Comparison of ENCODE assay signal across 7 cellular contexts in genomic region chr11:19711911-19712280, GRCh38. TPM values are rescaled to one million over a fixed set of nuclear protein-coding genes. Genes with fewer than 3 reads are reported as not detected.
A peak's percentile ranks its signal among the peaks of the same experiment; 100 is the strongest.
DNase-seq lines count a peak whose midpoint lies in the region; ATAC-seq, FAIRE-seq and TF ChIP-seq lines count a peak whose summit lies in the region.

No MANE protein-coding gene starts in this region.

- H3K9me1 ChIP-seq in IMR-90 (ENCODE audit: insufficient read depth, low read length): peaks cover 8% of the 10 kb centered on the region

- peak overlapping the region; percentile 79 for H3K18ac ChIP-seq in IMR-90 (ENCODE audit: low read depth, low read length)

- H2AK9ac ChIP-seq in IMR-90 (replicated peaks; ENCODE audit: low read depth, low read length, poor library complexity): peak overlapping the region; percentile 79

- TF ChIP-seq RAD21 in IMR-90 (IDR thresholded peaks at IDR 0.05; ENCODE audit: low read length): no peak
- no peak for TF ChIP-seq RAD21 in GM12878 (IDR thresholded peaks at IDR 0.05; ENCODE audit: insufficient read depth, low read depth, low read length)

- RAD21 ChIA-PET in GM12878 (lab: Charles Lee; ENCODE audit: unreplicated experiment): no interaction called here

- H2BK5ac ChIP-seq in IMR-90 (ENCODE audit: low read depth, low read length, poor library complexity, severe bottlenecking): peak overlapping the region; percentile 77

- H3K4me1 ChIP-seq in IMR-90 (ENCODE audit: control insufficient read depth, insufficient read depth, low read length): peaks cover 19% of the 10 kb centered on the region
- peaks cover 13% of the 10 kb centered on the region for H3K4me1 ChIP-seq in GM12878 (ENCODE audit: control insufficient read depth, insufficient read depth, low read length)

- H3K36me3 ChIP-seq in IMR-90 (ENCODE audit: control insufficient read depth, insufficient read depth, low read length) (no peaks in the 10 kb centered on the region), GM12878 (ENCODE audit: control insufficient read depth in 2 of 2, insufficient read depth in 2 of 2, low read length in 1 of 2) (no peaks in the 10 kb centered on the region)

- H4K5ac ChIP-seq in IMR-90 (ENCODE audit: low read depth, low read length): peak overlapping the region; percentile 92

- H3K4me2 ChIP-seq in IMR-90 (ENCODE audit: low read depth, low read length): peak overlapping the region; percentile 70
- peak overlapping the region; percentile 98 for H3K4me2 ChIP-seq in GM12878 (ENCODE audit: control insufficient read depth, insufficient read depth)

- CTCF ChIA-PET in IMR-90 (lab: Yijun Ruan, JAX) (interaction anchor here (1.4 kb wide), 1 partner anchor 118 kb away, joined by 4 read pairs; no protein-coding TSS in a partner anchor), GM12878 (lab: Yijun Ruan, JAX) (interaction anchor here (0.9 to 1.5 kb wide), 3 partner anchors 31 to 192 kb away, joined by 3 to 4 read pairs (median 4); no protein-coding TSS in a partner anchor)

- POLR2A ChIA-PET in IMR-90 (lab: Charles Lee; ENCODE audit: unreplicated experiment): no interaction called here
- POLR2A ChIA-PET in GM12878 (lab: Charles Lee): no interaction called here

- H3K27ac ChIP-seq in IMR-90 (ENCODE audit: insufficient read depth, low read length) (peak overlapping the region; percentile 84), GM12878 (ENCODE audit: control insufficient read depth, insufficient read depth) (no peak overlapping the region), layer of hippocampus (ENCODE audit: low read depth, low read length) (peak overlapping the region; percentile 92)

- peaks cover 20 to 40% of the 10 kb centered on the region in 2 experiments for H3K79me1 ChIP-seq in IMR-90 (ENCODE audit: low read depth in 1 of 2, low read length in 2 of 2)

- peak overlapping the region; percentile 63 for H3K4me3 ChIP-seq in IMR-90 (ENCODE audit: insufficient read depth, low read depth, low read length)
- peak overlapping the region; percentile 66 for H3K4me3 ChIP-seq in GM12878

- ATAC-seq in GM19372 (IDR thresholded peaks at IDR 0.05; ENCODE audit: low read depth, unreplicated experiment): peak; percentile 2
- peak; percentile 3; the same call in 1 of the 2 replicates for ATAC-seq in IMR-90 (ENCODE audit: low read depth)
- peak; percentile 34 for ATAC-seq in GM12878
- no peak for ATAC-seq in HG02623 (IDR thresholded peaks at IDR 0.05; ENCODE audit: unreplicated experiment)
- no peak for ATAC-seq in HG02981 (IDR thresholded peaks at IDR 0.05; ENCODE audit: unreplicated experiment)

- H2AK5ac ChIP-seq in IMR-90 (ENCODE audit: low read depth, low read length): peak overlapping the region; percentile 33; the same call in 1 of the 2 replicates

- TF ChIP-seq EP300 in GM12878 (IDR thresholded peaks at IDR 0.05; ENCODE audit: borderline replicate concordance in 1 of 2, control insufficient read depth in 1 of 2, low read depth in 2 of 2, low read length in 2 of 2): no peak

- BruUV-seq in IMR-90 (replicated peaks; lab: Mats Ljungman, UMichigan): no TSS peak
- BruUV-seq in GM12878 (replicated peaks; lab: Mats Ljungman, UMichigan): no TSS peak

- peak overlapping the region; percentile 73 for H2AFZ ChIP-seq in IMR-90 (replicated peaks; ENCODE audit: low read length, poor library complexity)
- peak overlapping the region; percentile 90 for H2AFZ ChIP-seq in GM12878 (ENCODE audit: control insufficient read depth, low read depth, low read length)

- no peak for FAIRE-seq in GM12878 (lab: Jason Lieb, UNC)

- TF ChIP-seq POLR2A in IMR-90 (IDR thresholded peaks at IDR 0.05; ENCODE audit: low read depth, low read length) (no peak), GM12878 (IDR thresholded peaks at IDR 0.05; ENCODE audit: low read depth, low read length) (no peak)

- no peaks in the 10 kb centered on the region for H3K79me2 ChIP-seq in GM12878 (ENCODE audit: control insufficient read depth, insufficient read depth, low read length)

- H3K23ac ChIP-seq in IMR-90 (ENCODE audit: low read depth, low read length): peak overlapping the region; percentile 90

- peak overlapping the region; percentile 85 to 94 for H4K8ac ChIP-seq in IMR-90 (ENCODE audit: low read depth in 2 of 2, low read length in 2 of 2)

- dilution Hi-C loops in IMR-90 (cut with HindIII; ENCODE audit: low sequenced_read_pairs, unreplicated experiment): no loop called here

- no peaks in the 10 kb centered on the region for H3K27me3 ChIP-seq in IMR-90 (ENCODE audit: control insufficient read depth, insufficient read depth, low read length)
- peaks cover 14 to 40% of the 10 kb centered on the region in 2 experiments for H3K27me3 ChIP-seq in GM12878 (replicated peaks in 1 of 2; ENCODE audit: control insufficient read depth in 2 of 2, insufficient read depth in 2 of 2, low read length in 1 of 2)
- no peaks in the 10 kb centered on the region for H3K27me3 ChIP-seq in layer of hippocampus (ENCODE audit: control insufficient read depth, insufficient read depth, low read length)

- peak overlapping the region; percentile 90 for H3K4ac ChIP-seq in IMR-90 (ENCODE audit: low read depth, low read length)

- in situ Hi-C loops in IMR-90 (cut with MboI; ENCODE audit: low sequenced_read_pairs): no loop called here
- in situ Hi-C loops in GM12878 (cut with MboI): no loop called here

- H4K91ac ChIP-seq in IMR-90 (ENCODE audit: insufficient read depth, low read depth, low read length): peak overlapping the region; percentile 89

- SMC1A ChIA-PET in GM12878 (lab: Charles Lee; ENCODE audit: uncharacterized antibody, unreplicated experiment): interaction anchor here (0.8 kb wide), 1 partner anchor 66 kb away, joined by 3 read pairs; no protein-coding TSS in a partner anchor

- no peak for TF ChIP-seq CTCF in IMR-90 (conservative IDR thresholded peaks at IDR 0.05; ENCODE audit: low read depth, low read length)
- no peak for TF ChIP-seq CTCF in GM12878 (IDR thresholded peaks at IDR 0.05 in 2 of 3, conservative IDR thresholded peaks at IDR 0.05 in 1 of 3; ENCODE audit: control insufficient read depth in 2 of 3, extremely low read depth in 1 of 3, insufficient read depth in 1 of 3, low read depth in 3 of 3, low read length in 3 of 3)

- H2BK120ac ChIP-seq in IMR-90 (ENCODE audit: low read depth, low read length): peak overlapping the region; percentile 90

- H2BK20ac ChIP-seq in IMR-90 (ENCODE audit: low read depth, low read length): peak overlapping the region; percentile 80

- H3K9ac ChIP-seq in IMR-90 (ENCODE audit: low read depth, low read length) (peak overlapping the region; percentile 76), GM12878 (ENCODE audit: control insufficient read depth, insufficient read depth, low read length) (peak overlapping the region; percentile 49)

- H4K20me1 ChIP-seq in IMR-90 (ENCODE audit: insufficient read depth, low read length) (peaks cover 10% of the 10 kb centered on the region; the same call in 1 of the 2 replicates), GM12878 (ENCODE audit: control insufficient read depth, insufficient read depth) (no peaks in the 10 kb centered on the region)

- H2BK15ac ChIP-seq in IMR-90 (ENCODE audit: low read depth, low read length): peak overlapping the region; percentile 69

- no peaks in the 10 kb centered on the region for H3K9me3 ChIP-seq in IMR-90 (ENCODE audit: control insufficient read depth, insufficient read depth, low read length)
- H3K9me3 ChIP-seq in GM12878 (replicated peaks; ENCODE audit: control insufficient read depth, insufficient read depth, low read length): no peaks in the 10 kb centered on the region

- H3K56ac ChIP-seq in IMR-90 (ENCODE audit: extremely low read depth, insufficient read depth, low read length): peak overlapping the region; percentile 55

- intact Hi-C loops in IMR-90 (cut with micrococcal nuclease) (loop anchor here (1.0 to 5.0 kb wide), 3 partner anchors 32 to 148 kb away; no protein-coding TSS in a partner anchor), GM12878 (cut with micrococcal nuclease; ENCODE audit: unreplicated experiment) (no loop called here)

- DNase-seq in IMR-90 (no peak), GM12878 (ENCODE audit: low read depth, low spot score) (no peak)
- peak; percentile 49 for DNase-seq in stimulated activated CD8-positive, alpha-beta memory T cell treated with anti-CD3 and anti-CD28 coated beads, Interleukin-4, amount 100 ng/mL, for 48 hours

- H3K14ac ChIP-seq in IMR-90 (replicated peaks; ENCODE audit: low read depth, low read length): peak overlapping the region; percentile 78

- whole genome bisulfite sequencing in IMR-90 (ENCODE audit: extremely low coverage in 2 of 2, insufficient read length in 1 of 2), 2 experiments: no CpG with 5 or more reads among the region's 16 CpGs
- WGBS in GM12878 (ENCODE audit: insufficient coverage, insufficient replicate concordance, low lambda C conversion rate, missing lambda C conversion rate): 2% methylated on average over 15 of the region's 16 CpGs

TF ChIP-seq in IMR-90, 13 proteins besides CTCF, POLR2A, EP300 and RAD21 (continues in another document):
- TF ChIP-seq RFX5 (IDR thresholded peaks at IDR 0.05; ENCODE audit: low read depth, low read length): no peak
- no peak for TF ChIP-seq BHLHE40 (IDR thresholded peaks at IDR 0.05; ENCODE audit: low read depth, low read length)
- TF ChIP-seq SMC3 (IDR thresholded peaks at IDR 0.05; ENCODE audit: low read depth, low read length): no peak

TF ChIP-seq in GM12878, 131 proteins besides CTCF, POLR2A, EP300 and RAD21 (continues in another document):
- TF ChIP-seq JUND (IDR thresholded peaks at IDR 0.05; ENCODE audit: low read depth, low read length) (no peak), KLF5 (IDR thresholded peaks at IDR 0.05; ENCODE audit: partially characterized antibody) (no peak)

RNA-seq across cellular contexts. Expression of gene NAV2, which starts 0.7 kb away (rescaled TPM):
- total RNA-seq in IMR-90 (2012; rRNA removed) (4.5 and 4.7 TPM in 2 replicates), GM12878 (2014; rRNA removed) (0.49 and 0.79 TPM in 2 replicates), GM12878 (2014; rRNA removed; fragmentation: Illumina TruSeq; extraction: Trizol) (0.63 and 0.83 TPM in 2 replicates), GM12878 (2021) (6.1 and 6.5 TPM in 2 replicates)
- polyA plus RNA-seq in IMR-90 (2012; rRNA removed) (12.3 and 12.6 TPM in 2 replicates), GM12878 (2011; rRNA removed) (1.2 and 2.3 TPM in 2 replicates), GM12878 (2014; fragmentation: Illumina TruSeq; extraction: Trizol) (1.5 and 1.7 TPM in 2 replicates), GM12878 (2014; fragmentation: Nextera tagmentation; extraction: Ambion mirVana) (under 1 TPM; 0.35 to 0.64 TPM), GM12878 (2014; rRNA removed) (1.3 and 1.5 TPM in 2 replicates), GM12878 (2016; fragmentation: Nextera tagmentation; extraction: Ambion mirVana) (1 to 10 TPM in 1 of 2 experiments, under 1 TPM in 1; 0.87 to 1.3 TPM)
- 4.9 and 7.2 TPM in 2 replicates for polyA plus RNA-seq in IMR-90 (2012; cell fraction: cytosol; rRNA removed)
- 50.0 and 63.2 TPM in 2 replicates for polyA plus RNA-seq in IMR-90 (2012; cell fraction: nucleus; rRNA removed; ENCODE audit: low replicate concordance)
- total RNA-seq in GM12878 (2013; cell fraction: nucleolus; rRNA removed): 13.9 and 16.8 TPM in 2 replicates
- 0.68 TPM for polyA plus RNA-seq in GM12878 (2011; ENCODE audit: low read depth)
- 1.8 and 2.4 TPM in 2 replicates for polyA plus RNA-seq in GM12878 (2011; cell fraction: cytosol; rRNA removed)
- polyA plus RNA-seq in GM12878 (2011; cell fraction: nucleus; rRNA removed): 9.2 and 11.1 TPM in 2 replicates
- 0.70 and 1.6 TPM in 2 replicates for polyA plus RNA-seq in GM12878 (2012)
- 7.3 and 8.1 TPM in 2 replicates for polyA minus RNA-seq in GM12878 (2011; rRNA and poly(A)+ RNA removed)
- polyA minus RNA-seq in GM12878 (2011; cell fraction: cytosol; rRNA and poly(A)+ RNA removed): 4.5 and 7.2 TPM in 2 replicates
- polyA minus RNA-seq in GM12878 (2011; cell fraction: nucleus; rRNA and poly(A)+ RNA removed): 11.5 and 25.4 TPM in 2 replicates

Comparison
In these comparisons a context has a peak if more than half of its experiments do, and no peak if none do; other contexts are left out.
1. ATAC-seq: peak in GM19372 (single experiment), IMR-90 (single experiment) and GM12878 (single experiment); none in HG02623 (single experiment) and HG02981 (single experiment).